ENCODE assay signal across 8 cellular contexts in genomic region chr14:46580941-46581671, GRCh38.
DNase-seq lines count a peak whose midpoint lies in the region; ATAC-seq and TF ChIP-seq lines count a peak whose summit lies in the region.

No MANE protein-coding gene starts in this region.

- H3K4me1 Mint-ChIP-seq in HFFc6 (ENCODE audit: low read depth), result no peaks in the 10 kb centered on the region

- peak; percentile 75 for TF ChIP-seq CTCF in HFFc6 (IDR thresholded peaks at IDR 0.05)
- peak; percentile 58 for TF ChIP-seq CTCF in fibroblast of mammary gland (conservative IDR thresholded peaks at IDR 0.05; ENCODE audit: control insufficient read depth, insufficient read depth, low read depth, low read length)

- ATAC-seq in GM21723 (IDR thresholded peaks at IDR 0.05; ENCODE audit: unreplicated experiment) (no peak), GM21825 (IDR thresholded peaks at IDR 0.05; ENCODE audit: unreplicated experiment) (no peak)

- peaks cover 4% of the 10 kb centered on the region for H3K9me3 Mint-ChIP-seq in HFFc6

- H3K4me3 Mint-ChIP-seq in HFFc6, result no peak overlapping the region

- H3K36me3 Mint-ChIP-seq in HFFc6 (ENCODE audit: low read depth), result no peaks in the 10 kb centered on the region

- H3K27ac Mint-ChIP-seq in HFFc6, result no peak overlapping the region

- H3K27me3 Mint-ChIP-seq in HFFc6 (ENCODE audit: insufficient read depth), result no peaks in the 10 kb centered on the region; the same call in 1 of the 2 replicates

- H3K4me3 ChIP-seq in fibroblast of mammary gland (ENCODE audit: control insufficient read depth, low read depth, low read length), result no peak overlapping the region

- DNase-seq in COR-L47 (lab: John Stamatoyannopoulos, UW) (peak; percentile 20), HFFc6 (peak; percentile 8), OCI-M1 (lab: John Stamatoyannopoulos, UW) (peak; percentile 72), fibroblast of mammary gland (ENCODE audit: low read depth) (peak; percentile 41), superior temporal gyrus (ENCODE audit: extremely low spot score) (peak; percentile 68), AG08396 (ENCODE audit: low spot score) (no peak)
